ENCODE assay signal across 21 cellular contexts in the genomic region with DNA sequence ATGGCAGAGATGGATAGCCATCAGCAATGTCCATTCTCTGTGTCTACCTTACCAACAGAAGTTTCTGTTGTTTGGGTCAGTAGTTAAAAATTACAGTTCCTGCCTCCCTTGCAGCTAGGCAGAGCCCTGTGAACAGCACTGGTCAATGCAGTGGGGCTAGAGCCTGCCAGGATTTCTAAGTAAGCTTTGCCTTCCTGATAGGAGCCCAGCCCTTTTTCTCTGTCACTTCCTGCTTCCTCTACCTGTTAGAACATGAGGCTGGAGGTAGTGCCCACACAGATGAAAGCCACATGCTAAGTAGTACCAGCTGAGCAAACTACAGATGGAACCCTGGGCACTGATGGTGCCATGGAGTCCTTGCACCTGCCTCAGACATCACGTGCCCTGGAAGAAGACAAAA.
"Had no signal": no experiment of that assay in that cellular context is flagged by ENCODE, and none has a peak within 500 bp of the region (broad histone marks: within the 10 kb centered on the region; RNA-seq: fewer than 3 reads in every experiment).

No MANE protein-coding gene starts in this region.

- DNase-seq: activated CD8-positive, alpha-beta memory T cell treated with anti-CD3 and anti-CD28 coated beads, Interleukin-2, amount 10 ng/mL, durations not matched to agents 7 days and 5 days; activated effector memory CD4-positive, alpha-beta T cell treated with anti-CD3 and anti-CD28 coated beads, Interleukin-2, amount 50 U/mL, for 16 hours; activated T-cell treated with anti-CD3 and anti-CD28 coated beads, Interleukin-2, amount 50 U/mL, for 4 hours; amygdala; cerebellar nuclear complex; endodermal cell; glutamatergic neuron; immature natural killer cell; natural killer cell; nucleus accumbens; sigmoid colon; stimulated activated CD4-positive, alpha-beta T cell treated with anti-CD3 and anti-CD28 coated beads, Interleukin-4, amount 100 ng/mL, for 1 hour; stimulated activated CD8-positive, alpha-beta memory T cell treated with anti-CD3 and anti-CD28 coated beads, Interleukin-4, amount 100 ng/mL, for 48 hours; stimulated activated naive CD8-positive, alpha-beta T cell treated with anti-CD3 and anti-CD28 coated beads, Interleukin-15, amount 100 ng/mL, for 72 hours; T-helper 2 cell; testis; upper lobe of right lung had no signal

- H3K27me3 ChIP-seq: esophagus muscularis mucosa, sigmoid colon, testis, upper lobe of right lung had no signal

- H3K4me3 Mint-ChIP-seq: activated CD8-positive, alpha-beta memory T cell treated with anti-CD3 and anti-CD28 coated beads, Interleukin-2, amount 10 ng/mL, durations not matched to agents 7 days and 5 days; activated T-cell treated with anti-CD3 and anti-CD28 coated beads, Interleukin-2, amount 50 U/mL, for 4 hours; brain; endodermal cell; immature natural killer cell; natural killer cell; stimulated activated naive CD8-positive, alpha-beta T cell treated with anti-CD3 and anti-CD28 coated beads, Interleukin-15, amount 100 ng/mL, for 72 hours had no signal

- ATAC-seq: activated CD4-positive, CD25-positive, alpha-beta regulatory T cell treated with anti-CD3 and anti-CD28 coated beads, Interleukin-2, amount 50 U/mL, for 24 hours; activated CD8-positive, alpha-beta memory T cell treated with anti-CD3 and anti-CD28 coated beads, Interleukin-2, amount 10 ng/mL, durations not matched to agents 7 days and 5 days; activated naive CD4-positive, alpha-beta T cell treated with anti-CD3 and anti-CD28 coated beads, Interleukin-2, amount 50 U/mL, for 72 hours; activated T-cell treated with anti-CD3 and anti-CD28 coated beads, Interleukin-2, amount 50 U/mL, for 4 hours; natural killer cell; stimulated activated naive CD8-positive, alpha-beta T cell treated with anti-CD3 and anti-CD28 coated beads, Interleukin-15, amount 100 ng/mL, for 72 hours; upper lobe of right lung had no signal

- H3K36me3 ChIP-seq: sigmoid colon, upper lobe of right lung had no signal

- H3K36me3 Mint-ChIP-seq: brain, immature natural killer cell, natural killer cell had no signal

- H3K4me1 Mint-ChIP-seq: endodermal cell, immature natural killer cell had no signal

- H3K4me3 ChIP-seq: esophagus muscularis mucosa, sigmoid colon, testis, upper lobe of right lung had no signal

- H3K9me3 Mint-ChIP-seq: immature natural killer cell had no signal

- H3K27ac ChIP-seq: testis, upper lobe of right lung had no signal

- H3K27ac Mint-ChIP-seq: activated CD8-positive, alpha-beta memory T cell treated with anti-CD3 and anti-CD28 coated beads, Interleukin-2, amount 10 ng/mL, durations not matched to agents 7 days and 5 days; endodermal cell; immature natural killer cell; natural killer cell had no signal

- H3K9me3 ChIP-seq: sigmoid colon, testis, upper lobe of right lung had no signal

- H3K27me3 Mint-ChIP-seq: activated CD8-positive, alpha-beta memory T cell treated with anti-CD3 and anti-CD28 coated beads, Interleukin-2, amount 10 ng/mL, durations not matched to agents 7 days and 5 days; brain; stimulated activated naive CD8-positive, alpha-beta T cell treated with anti-CD3 and anti-CD28 coated beads, Interleukin-15, amount 100 ng/mL, for 72 hours had no signal
